ENCODE assay signal across 8 cellular contexts in genomic region chr2:135876066-135876711, GRCh38. TPM values are rescaled to one million over a fixed set of nuclear protein-coding genes. Genes with fewer than 3 reads are reported as not detected.
DNase-seq lines count a peak whose midpoint lies in the region; ATAC-seq and TF ChIP-seq lines count a peak whose summit lies in the region.

MCM6 (minus strand) TSS chr2:135876443; CDS start chr2:135876365, 78 bp downstream.

- H2AK5ac ChIP-seq in trophoblast cell (ENCODE audit: low read length) = no peak within 1 kb of the TSS

- peak within 1 kb of the TSS; percentile 73 for H3K18ac ChIP-seq in trophoblast cell (ENCODE audit: low read length)

- TF ChIP-seq CTCF in GM12865 (IDR thresholded peaks at IDR 0.05; ENCODE audit: insufficient read depth, low read depth, low read length, missing control alignments) = no peak
- TF ChIP-seq CTCF in transverse colon (IDR thresholded peaks at IDR 0.05) = peak in 4 of 5 experiments; percentile 20 to 59 (median 38)

- peak within 1 kb of the TSS; percentile 54 for H2BK120ac ChIP-seq in trophoblast cell (ENCODE audit: insufficient read depth, low read length, poor library complexity)

- H3K27ac ChIP-seq in trophoblast cell (ENCODE audit: low read depth, low read length) (peak within 1 kb of the TSS; percentile 13), transverse colon (peak within 1 kb of the TSS; percentile 87 to 90 (median 88))

- peaks cover 5% of the 10 kb centered on the region for H3K79me2 ChIP-seq in trophoblast cell (ENCODE audit: control insufficient read depth, insufficient read depth, low read length, poor library complexity)

- H2BK12ac ChIP-seq in trophoblast cell (ENCODE audit: low read length) = no peak within 1 kb of the TSS

- H3K14ac ChIP-seq in trophoblast cell (ENCODE audit: low read length) = peak within 1 kb of the TSS; percentile 19

- TF ChIP-seq EP300 in transverse colon (IDR thresholded peaks at IDR 0.05; ENCODE audit: low read depth) = no peak

- H3K9me3 ChIP-seq in trophoblast cell (ENCODE audit: insufficient read depth, low read depth, low read length) (no peaks in the 10 kb centered on the region), transverse colon (no peaks in the 10 kb centered on the region)

- H3K79me1 ChIP-seq in trophoblast cell (ENCODE audit: low read length) = peaks cover 7% of the 10 kb centered on the region

- peak; percentile 93 for ATAC-seq in HG02759 (IDR thresholded peaks at IDR 0.05; ENCODE audit: unreplicated experiment)

- peak within 1 kb of the TSS; percentile 91 for H3K9ac ChIP-seq in trophoblast cell (ENCODE audit: low read length)

- peak within 1 kb of the TSS; percentile 96 for H2AFZ ChIP-seq in trophoblast cell (ENCODE audit: insufficient read depth, low read length, poor library complexity)

- peak within 1 kb of the TSS; percentile 77 for H4K8ac ChIP-seq in trophoblast cell (ENCODE audit: low read depth, low read length)

- H3K4me2 ChIP-seq in trophoblast cell (ENCODE audit: low read length) = peak within 1 kb of the TSS; percentile 92

- intact Hi-C loops in cardiac septum (cut with DNase I) = loop anchor here (5.0 kb wide), 1 partner anchor 134 kb away; the partner anchor contains the start of gene UBXN4
- intact Hi-C loops in transverse colon (cut with DNase I; ENCODE audit: low total_unique reads) = no loop called here

- H2BK5ac ChIP-seq in trophoblast cell (ENCODE audit: low read depth, low read length, poor library complexity) = peak within 1 kb of the TSS; percentile 57

- H4K12ac ChIP-seq in trophoblast cell (ENCODE audit: low read depth, low read length) = peak within 1 kb of the TSS; percentile 71

- H3K4me3 ChIP-seq in GM12865 (ENCODE audit: low read depth, low read length) (peak within 1 kb of the TSS; percentile 64), trophoblast cell (ENCODE audit: low read depth, low read length) (peak within 1 kb of the TSS; percentile 78), transverse colon (peak within 1 kb of the TSS; percentile 76 to 97 (median 92))

- H3K4me1 ChIP-seq in trophoblast cell (ENCODE audit: control insufficient read depth in 1 of 2, insufficient read depth in 2 of 2, low read length in 2 of 2) (peaks cover 0 to 6% of the 10 kb centered on the region in 2 experiments), transverse colon (peaks cover 0 to 22% (median 9%) of the 10 kb centered on the region in 4 donors)

- peak within 1 kb of the TSS; percentile 63 for H4K91ac ChIP-seq in trophoblast cell (ENCODE audit: low read depth, low read length)

- peak; percentile 100 for DNase-seq in GM12865 (ENCODE audit: low read depth)
- peak; percentile 96 to 99 (median 97) for DNase-seq in NCI-H1417 (lab: John Stamatoyannopoulos, UW)
- peak; percentile 88 to 96 for DNase-seq in SW 1271 (lab: John Stamatoyannopoulos, UW)
- DNase-seq in activated naive CD8-positive, alpha-beta T cell treated with anti-CD3 and anti-CD28 coated beads, Interleukin-2, amount 50 U/mL, for 16 hours (ENCODE audit: low read depth, low spot score) = peak; percentile 97
- DNase-seq in cardiac septum (ENCODE audit: low spot score) = peak; percentile 98
- DNase-seq in trophoblast cell = peak; percentile 97 to 99
- peak; percentile 98 for DNase-seq in transverse colon

- no peak within 1 kb of the TSS for H3K23ac ChIP-seq in trophoblast cell (ENCODE audit: low read length)

- peaks cover 3 to 4% of the 10 kb centered on the region in 2 experiments for H3K36me3 ChIP-seq in trophoblast cell (ENCODE audit: control insufficient read depth in 1 of 2, insufficient read depth in 2 of 2, low read length in 2 of 2)
- no peaks in the 10 kb centered on the region for H3K36me3 ChIP-seq in transverse colon

- H3K4ac ChIP-seq in trophoblast cell (ENCODE audit: low read depth, low read length) = peak within 1 kb of the TSS; percentile 74

- WGBS in trophoblast cell (ENCODE audit: extremely low coverage, insufficient coverage, insufficient read length) = no CpG with 5 or more reads among the region's 71 CpGs
- 0 to 3% methylated on average over 7 to 55 of the region's 71 CpGs for WGBS in transverse colon (ENCODE audit: low coverage in 1 of 2), 2 donors

- TF ChIP-seq POLR2A in transverse colon (IDR thresholded peaks at IDR 0.05) = peak; percentile 56

- H3K27me3 ChIP-seq in trophoblast cell (ENCODE audit: insufficient read depth, low read length) (no peaks in the 10 kb centered on the region), transverse colon (no peaks in the 10 kb centered on the region)

- in situ Hi-C loops in transverse colon (cut with MboI; ENCODE audit: low pct_ligation_motif_present in 1 of 4, low pct_unique_long_range_greater_than_20kb in 1 of 4, low sequenced_read_pairs in 3 of 4) = no loop called here

RNA-seq across cellular contexts. Expression of gene MCM6, which starts in this region (rescaled TPM):
- 6.5 TPM for total RNA-seq in cardiac septum
- 25.0 and 26.8 TPM in 2 replicates for polyA plus RNA-seq in trophoblast cell (2013)
- 1 to 10 TPM in 3 of 4 donors, under 1 TPM in 1; 0.37 to 7.9 (median 3.7) TPM for total RNA-seq in transverse colon

Comparison
In these comparisons a context has a peak if more than half of its experiments do, and no peak if none do; other contexts are left out.
1. Peak in every context shown above with its lines: DNase-seq, ATAC-seq, H3K4me3 ChIP-seq and H3K27ac ChIP-seq.